In genomic region chr1:64323882-64324281, GRCh38 we compare ENCODE assay signal across 8 cellular contexts.
"Had no signal": no experiment of that assay in that cellular context is flagged by ENCODE, and none has a peak within 500 bp of the region (broad histone marks: within the 10 kb centered on the region; RNA-seq: fewer than 3 reads in every experiment).

No MANE protein-coding gene starts in this region.

- H3K9ac ChIP-seq: GM23248 had no signal

- DNase-seq: GM23248, GOT3, H9, HCEC 1CT, IMR-90, KBM-7 had no signal

- H3K27ac ChIP-seq: GM23248 had no signal

- H3K4me3 ChIP-seq: GM23248 had no signal

- H2AFZ ChIP-seq: GM23248 had no signal

- FAIRE-seq: H54, HTR-8/SVneo had no signal
